18 cellular contexts compared by ENCODE assay signal in the genomic region with DNA sequence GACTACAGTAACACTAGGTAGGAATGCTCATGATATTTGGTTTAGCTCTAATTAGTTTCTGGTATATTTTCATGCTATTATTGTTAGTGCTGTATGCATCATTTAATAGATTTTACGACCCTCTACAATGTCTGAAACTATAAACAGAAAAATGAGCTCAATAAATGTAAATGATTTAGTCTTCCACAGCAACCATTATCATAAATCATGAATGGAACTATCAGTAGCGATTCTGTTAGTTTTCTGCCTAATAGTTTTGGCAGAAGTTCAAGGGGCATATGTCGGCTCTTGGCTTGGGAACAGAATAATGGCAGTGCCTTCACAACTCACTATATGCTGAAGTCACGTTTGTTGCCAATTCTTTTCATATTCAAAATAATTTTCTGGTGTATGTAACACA.
DNase-seq lines count a peak whose midpoint lies in the region; ATAC-seq and TF ChIP-seq lines count a peak whose summit lies in the region.
"Had no signal": no experiment of that assay in that cellular context is flagged by ENCODE, and none has a peak within 500 bp of the region (broad histone marks: within the 10 kb centered on the region; RNA-seq: fewer than 3 reads in every experiment).

No MANE protein-coding gene starts in this region.

- H3K27ac Mint-ChIP-seq in HFFc6 = no peak overlapping the region
- H3K27ac Mint-ChIP-seq in osteocyte (ENCODE audit: unreplicated experiment) = peak overlapping the region; percentile 34
- H3K27ac Mint-ChIP-seq: activated T-cell treated with anti-CD3 and anti-CD28 coated beads, Interleukin-2, amount 50 U/mL, for 24 hours; naive B cell had no signal

- H3K27me3 ChIP-seq in spleen (replicated peaks in 1 of 7) (no peaks in the 10 kb centered on the region), sigmoid colon (no peaks in the 10 kb centered on the region)
- H3K27me3 ChIP-seq: upper lobe of left lung had no signal

- TF ChIP-seq EP300 in sigmoid colon (IDR thresholded peaks at IDR 0.05) = no peak

- TF ChIP-seq POLR2A in spleen (IDR thresholded peaks at IDR 0.05) (no peak), sigmoid colon (IDR thresholded peaks at IDR 0.05) (no peak)

- peaks cover 44% of the 10 kb centered on the region for H3K4me1 Mint-ChIP-seq in HFFc6 (ENCODE audit: low read depth)
- peaks cover 24% of the 10 kb centered on the region for H3K4me1 Mint-ChIP-seq in osteocyte (ENCODE audit: unreplicated experiment)
- H3K4me1 Mint-ChIP-seq: naive B cell had no signal

- H3K9me3 Mint-ChIP-seq in HFFc6 (no peaks in the 10 kb centered on the region), osteocyte (ENCODE audit: unreplicated experiment) (no peaks in the 10 kb centered on the region)
- H3K9me3 Mint-ChIP-seq: activated T-cell treated with anti-CD3 and anti-CD28 coated beads, Interleukin-2, amount 50 U/mL, for 24 hours had no signal

- H3K27me3 Mint-ChIP-seq in HFFc6 (ENCODE audit: insufficient read depth) (no peaks in the 10 kb centered on the region), osteocyte (ENCODE audit: unreplicated experiment) (no peaks in the 10 kb centered on the region)
- H3K27me3 Mint-ChIP-seq: activated T-cell treated with anti-CD3 and anti-CD28 coated beads, Interleukin-2, amount 50 U/mL, for 24 hours; naive B cell had no signal

- intact Hi-C loops in spleen (cut with DNase I; ENCODE audit: low total_unique reads) = no loop called here
- intact Hi-C loops in sigmoid colon (cut with DNase I) = no loop called here

- TF ChIP-seq CTCF in HFFc6 (IDR thresholded peaks at IDR 0.05) (no peak), osteocyte (IDR thresholded peaks at IDR 0.05) (no peak), spleen (IDR thresholded peaks at IDR 0.05 in 8 of 11, conservative IDR thresholded peaks at IDR 0.05 in 3 of 11) (no peak), sigmoid colon (IDR thresholded peaks at IDR 0.05) (no peak)

- 72 to 81% (median 76%) methylated on average over 4 of the region's 4 CpGs for WGBS in spleen, 5 donors
- 20 to 60% methylated on average over 4 of the region's 4 CpGs for WGBS in sigmoid colon, 2 donors

- H3K9me3 ChIP-seq in spleen (no peaks in the 10 kb centered on the region), sigmoid colon (no peaks in the 10 kb centered on the region)
- H3K9me3 ChIP-seq: psoas muscle, upper lobe of left lung had no signal

- DNase-seq in HFFc6 = no peak
- DNase-seq in NCI-H2171 (lab: John Stamatoyannopoulos, UW) = peak; percentile 20
- DNase-seq in osteocyte (ENCODE audit: extremely low spot score, unreplicated experiment) = no peak
- no peak for DNase-seq in spleen
- no peak for DNase-seq in sigmoid colon
- DNase-seq in nucleus accumbens (lab: John Stamatoyannopoulos, UW) = no peak
- DNase-seq in medulla oblongata (ENCODE audit: extremely low spot score) = no peak
- DNase-seq: activated T-cell treated with anti-CD3 and anti-CD28 coated beads, Interleukin-2, amount 50 U/mL, for 24 hours; caudate nucleus; foreskin melanocyte; left ventricle myocardium superior; MM.1S; naive B cell; psoas muscle; stimulated activated naive CD4-positive, alpha-beta T cell treated with Interleukin-2 at 50 U/mL for 16 hours had no signal

- H3K27ac ChIP-seq in spleen = no peak overlapping the region
- peak overlapping the region in 1 of 4 donors; percentile 34 for H3K27ac ChIP-seq in sigmoid colon
- H3K27ac ChIP-seq: C4-2B, psoas muscle, upper lobe of left lung had no signal

- H3K4me1 ChIP-seq in spleen (no peaks in the 10 kb centered on the region), sigmoid colon (peaks cover 0 to 21% (median 16%) of the 10 kb centered on the region in 4 donors)
- H3K4me1 ChIP-seq: psoas muscle had no signal

- no peak overlapping the region for H3K4me3 ChIP-seq in spleen
- H3K4me3 ChIP-seq in sigmoid colon = no peak overlapping the region
- H3K4me3 ChIP-seq: psoas muscle, upper lobe of left lung had no signal

- H3K4me3 Mint-ChIP-seq in HFFc6 (peak overlapping the region; percentile 7; the same call in 1 of the 2 replicates), osteocyte (ENCODE audit: unreplicated experiment) (no peak overlapping the region)
- H3K4me3 Mint-ChIP-seq: activated T-cell treated with anti-CD3 and anti-CD28 coated beads, Interleukin-2, amount 50 U/mL, for 24 hours; naive B cell had no signal

- H3K36me3 Mint-ChIP-seq in HFFc6 (ENCODE audit: low read depth) (peaks cover 15% of the 10 kb centered on the region; the same call in 1 of the 2 replicates), osteocyte (ENCODE audit: unreplicated experiment) (peaks cover 14% of the 10 kb centered on the region)
- H3K36me3 Mint-ChIP-seq: naive B cell had no signal

- H3K36me3 ChIP-seq in spleen = no peaks in the 10 kb centered on the region
- peaks cover 0 to 12% (median 3%) of the 10 kb centered on the region in 4 donors for H3K36me3 ChIP-seq in sigmoid colon

- ATAC-seq in SK-N-SH treated with all-trans-retinoic acid at 6 μM for 48 hours = peak; percentile 21; the same call in 2 of the 3 replicates
- ATAC-seq: psoas muscle had no signal

TF ChIP-seq in SK-N-SH treated with all-trans-retinoic acid at 6 μM for 48 hours, 23 proteins besides CTCF, POLR2A, EP300 and RAD21 (continues in another document):
- TF ChIP-seq TCF4 (CRISPR knock-in tag; IDR thresholded peaks at IDR 0.05; ENCODE audit: borderline replicate concordance) (peak; percentile 64), OSR1 (CRISPR knock-in tag; IDR thresholded peaks at IDR 0.05) (no peak), ZNF8 (CRISPR knock-in tag; IDR thresholded peaks at IDR 0.05) (no peak), ESRRG (CRISPR knock-in tag; IDR thresholded peaks at IDR 0.05) (no peak), PATZ1 (CRISPR knock-in tag; IDR thresholded peaks at IDR 0.05; ENCODE audit: borderline replicate concordance) (no peak), ZNF70 (CRISPR knock-in tag; IDR thresholded peaks at IDR 0.05) (no peak), ZNF565 (CRISPR knock-in tag; conservative IDR thresholded peaks at IDR 0.05; ENCODE audit: low read depth) (no peak), TOX (CRISPR knock-in tag; IDR thresholded peaks at IDR 0.05; ENCODE audit: borderline replicate concordance) (no peak), POU6F1 (CRISPR knock-in tag; IDR thresholded peaks at IDR 0.05; ENCODE audit: borderline replicate concordance, low read depth) (no peak), GLIS3 (CRISPR knock-in tag; IDR thresholded peaks at IDR 0.05) (no peak), ZFP30 (CRISPR knock-in tag; IDR thresholded peaks at IDR 0.05) (no peak), CSDC2 (CRISPR knock-in tag; IDR thresholded peaks at IDR 0.05) (no peak), ZC3H10 (CRISPR knock-in tag; IDR thresholded peaks at IDR 0.05) (no peak), BACH2 (CRISPR knock-in tag; IDR thresholded peaks at IDR 0.05; ENCODE audit: borderline replicate concordance) (no peak)
- TF ChIP-seq, protein P1, sequence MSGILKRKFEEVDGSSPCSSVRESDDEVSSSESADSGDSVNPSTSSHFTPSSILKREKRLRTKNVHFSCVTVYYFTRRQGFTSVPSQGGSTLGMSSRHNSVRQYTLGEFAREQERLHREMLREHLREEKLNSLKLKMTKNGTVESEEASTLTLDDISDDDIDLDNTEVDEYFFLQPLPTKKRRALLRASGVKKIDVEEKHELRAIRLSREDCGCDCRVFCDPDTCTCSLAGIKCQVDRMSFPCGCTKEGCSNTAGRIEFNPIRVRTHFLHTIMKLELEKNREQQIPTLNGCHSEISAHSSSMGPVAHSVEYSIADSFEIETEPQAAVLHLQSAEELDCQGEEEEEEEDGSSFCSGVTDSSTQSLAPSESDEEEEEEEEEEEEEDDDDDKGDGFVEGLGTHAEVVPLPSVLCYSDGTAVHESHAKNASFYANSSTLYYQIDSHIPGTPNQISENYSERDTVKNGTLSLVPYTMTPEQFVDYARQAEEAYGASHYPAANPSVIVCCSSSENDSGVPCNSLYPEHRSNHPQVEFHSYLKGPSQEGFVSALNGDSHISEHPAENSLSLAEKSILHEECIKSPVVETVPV (CRISPR knock-in tag; IDR thresholded peaks at IDR 0.05) = peak; percentile 47; the same call in 1 of the 2 replicates
